ENCODE assay signal across 25 cellular contexts in the genomic region with DNA sequence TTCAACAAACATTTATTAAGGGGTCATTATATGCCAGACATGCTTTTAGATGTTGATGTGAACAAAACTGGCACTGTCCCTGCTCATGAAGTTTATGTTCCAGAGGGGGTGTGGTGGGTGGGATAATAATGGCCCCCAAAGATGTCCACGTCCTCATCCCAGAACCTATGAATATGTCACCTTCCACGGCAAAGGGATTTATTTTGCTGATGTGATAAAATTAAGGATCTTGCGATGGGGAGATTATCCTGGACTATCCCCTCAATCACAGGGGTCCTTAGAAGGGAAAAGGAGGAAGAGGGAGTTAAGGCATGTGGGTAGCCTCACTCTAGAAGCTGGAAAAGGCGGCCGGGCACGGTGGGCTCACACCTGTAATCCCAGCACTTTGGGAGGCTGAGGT. TPM values are rescaled to one million over a fixed set of nuclear protein-coding genes. Genes with fewer than 3 reads are reported as not detected.
"Had no signal": no experiment of that assay in that cellular context is flagged by ENCODE, and none has a peak within 500 bp of the region (broad histone marks: within the 10 kb centered on the region; RNA-seq: fewer than 3 reads in every experiment).

No MANE protein-coding gene starts in this region.

- DNase-seq: activated CD4-positive, alpha-beta T cell treated with anti-CD3 and anti-CD28 coated beads for 4 hours; activated CD4-positive, alpha-beta T cell treated with anti-CD3 and anti-CD28 coated beads, Interleukin-2, amount 50 U/mL, for 4 hours; activated CD4-positive, CD25-positive, alpha-beta regulatory T cell; activated effector memory CD4-positive, alpha-beta T cell treated with anti-CD3 and anti-CD28 coated beads, Interleukin-2, amount 50 U/mL, for 16 hours; esophagus squamous epithelium; islet precursor cell; left cardiac atrium; naive thymus-derived CD4-positive, alpha-beta T cell; right cardiac atrium; stimulated activated CD4-positive, alpha-beta T cell treated with anti-CD3 and anti-CD28 coated beads, Interleukin-2, amount 100 ng/mL, for 48 hours; stimulated activated naive CD4-positive, alpha-beta T cell treated with Interleukin-2 at 50 U/mL for 16 hours had no signal

- H3K27me3 ChIP-seq: cardiac muscle cell, esophagus squamous epithelium, tibial nerve had no signal

- H3K36me3 Mint-ChIP-seq: activated naive CD4-positive, alpha-beta T cell treated with anti-CD3 and anti-CD28 coated beads, Interleukin-2, amount 50 U/mL, for 72 hours; mesothelial cell of epicardium; naive thymus-derived CD4-positive, alpha-beta T cell had no signal

- H3K27ac ChIP-seq: cardiac muscle cell, coronary artery, esophagus squamous epithelium had no signal

- FAIRE-seq: frontal cortex had no signal

- H3K4me3 ChIP-seq: cardiac muscle cell, coronary artery, esophagus squamous epithelium, tibial nerve had no signal

- H3K36me3 ChIP-seq: cardiac muscle cell, esophagus squamous epithelium, tibial nerve had no signal

- H3K9me3 Mint-ChIP-seq: activated naive CD4-positive, alpha-beta T cell treated with anti-CD3 and anti-CD28 coated beads, Interleukin-2, amount 50 U/mL, for 72 hours; activated T-helper 1 cell treated with anti-CD3 and anti-CD28 coated beads, Interleukin-12 subunit alpha, Interleukin-12 subunit beta, Interleukin-2, Interleukin-4 antibody, amounts not matched to agents 30 ng/mL and 10 ng/mL and 1 ng/mL, durations not matched to agents 14 hours and 24 hours and 36 hours; endodermal cell; mesothelial cell of epicardium; T-helper 2 cell treated with Interferon-gamma antibody and Interleukin-4, amounts not matched to agents 5 μg/mL and 100 μg/mL, for 36 hours had no signal

- ATAC-seq: activated naive CD4-positive, alpha-beta T cell treated with anti-CD3 and anti-CD28 coated beads, Interleukin-2, amount 50 U/mL, for 72 hours; left cardiac atrium; naive thymus-derived CD4-positive, alpha-beta T cell; right cardiac atrium had no signal

- H3K9me3 ChIP-seq: esophagus squamous epithelium, tibial nerve had no signal

- H3K27ac Mint-ChIP-seq: activated naive CD4-positive, alpha-beta T cell treated with anti-CD3 and anti-CD28 coated beads, Interleukin-2, amount 50 U/mL, for 72 hours; mesothelial cell of epicardium; T-helper 2 cell treated with Interferon-gamma antibody and Interleukin-4, amounts not matched to agents 5 μg/mL and 100 μg/mL, for 36 hours had no signal

RNA-seq across cellular contexts. Expression of a gene that starts 46.0 kb away (rescaled TPM):
- total RNA-seq: activated naive CD4-positive, alpha-beta T cell treated with anti-CD3 and anti-CD28 coated beads, Interleukin-2, amount 50 U/mL, for 72 hours; activated T-helper 1 cell treated with anti-CD3 and anti-CD28 coated beads, Interleukin-12 subunit alpha, Interleukin-12 subunit beta, Interleukin-2, Interleukin-4 antibody, amounts not matched to agents 30 ng/mL and 10 ng/mL and 1 ng/mL, durations not matched to agents 14 hours and 24 hours and 36 hours; cerebellum; endodermal cell; frontal cortex; naive thymus-derived CD4-positive, alpha-beta T cell; osteoblast; temporal lobe; urinary bladder had no signal
- polyA plus RNA-seq: liver; naive thymus-derived CD4-positive, alpha-beta T cell had no signal
